ENCODE assay signal across 11 cellular contexts in the genomic region with DNA sequence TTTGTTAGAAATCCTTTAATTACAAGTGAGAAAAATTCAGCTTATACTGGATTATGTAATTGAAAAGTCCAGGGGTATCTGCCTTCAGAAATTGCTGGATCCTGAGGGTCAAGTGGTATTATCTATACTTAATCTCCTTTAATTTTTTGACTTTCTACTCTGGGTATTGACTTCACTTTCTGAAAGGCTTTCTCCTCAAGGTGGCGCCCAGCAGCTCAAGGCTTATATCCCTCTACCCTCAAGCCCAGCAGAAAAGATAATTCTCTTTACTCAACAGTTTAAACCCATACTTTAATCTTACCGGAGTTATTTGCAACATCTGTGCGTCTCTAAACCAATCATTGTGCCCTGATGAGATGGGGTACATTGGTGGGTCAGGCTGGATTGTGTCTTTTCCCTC.
DNase-seq lines count a peak whose midpoint lies in the region; ATAC-seq and TF ChIP-seq lines count a peak whose summit lies in the region.
"Had no signal": no experiment of that assay in that cellular context is flagged by ENCODE, and none has a peak within 500 bp of the region (broad histone marks: within the 10 kb centered on the region; RNA-seq: fewer than 3 reads in every experiment).

No MANE protein-coding gene starts in this region.

- H3K27ac Mint-ChIP-seq in activated CD4-positive, alpha-beta T cell treated with anti-CD3 and anti-CD28 coated beads, Interleukin-2, amount 10 ng/mL, durations not matched to agents 7 days and 5 days = no peak overlapping the region
- H3K27ac Mint-ChIP-seq in T-cell = no peak overlapping the region
- H3K27ac Mint-ChIP-seq: mesothelial cell of epicardium had no signal

- TF ChIP-seq CTCF in cardiac fibroblast (IDR thresholded peaks at IDR 0.05; ENCODE audit: low read depth, low read length) = peak; percentile 56
- TF ChIP-seq CTCF in lower lobe of right lung (IDR thresholded peaks at IDR 0.05) = no peak

- H3K27ac ChIP-seq in lower lobe of right lung = no peak overlapping the region
- H3K27ac ChIP-seq: KMS-11 had no signal

- no peaks in the 10 kb centered on the region for H3K36me3 Mint-ChIP-seq in activated CD4-positive, alpha-beta T cell treated with anti-CD3 and anti-CD28 coated beads, Interleukin-2, amount 10 ng/mL, durations not matched to agents 7 days and 5 days (ENCODE audit: low read depth)
- H3K36me3 Mint-ChIP-seq in T-cell = no peaks in the 10 kb centered on the region
- H3K36me3 Mint-ChIP-seq: mesothelial cell of epicardium had no signal

- H3K4me3 Mint-ChIP-seq in activated CD4-positive, alpha-beta T cell treated with anti-CD3 and anti-CD28 coated beads, Interleukin-2, amount 10 ng/mL, durations not matched to agents 7 days and 5 days = no peak overlapping the region
- H3K4me3 Mint-ChIP-seq in T-cell = no peak overlapping the region
- H3K4me3 Mint-ChIP-seq: mesothelial cell of epicardium had no signal

- ATAC-seq in lower lobe of right lung = no peak
- no peak for ATAC-seq in T-cell (replicated peaks in 1 of 4)

- CTCF ChIA-PET in activated CD4-positive, alpha-beta T cell treated with anti-CD3 and anti-CD28 coated beads, Interleukin-2, amount 10 ng/mL, durations not matched to agents 7 days and 5 days (lab: Charles Lee) = interaction anchor here (1.0 kb wide), 1 partner anchor 172 kb away, joined by 4 read pairs; no protein-coding TSS in a partner anchor
- CTCF ChIA-PET in T-cell (lab: Charles Lee) = interaction anchor here (0.5 to 1.4 kb wide), 7 partner anchors 12 to 690 kb away, joined by 3 to 5 read pairs (median 3); no protein-coding TSS in a partner anchor

- H3K36me3 ChIP-seq in MG63 (no peaks in the 10 kb centered on the region), lower lobe of right lung (no peaks in the 10 kb centered on the region)

- no peak overlapping the region for H3K4me3 ChIP-seq in MG63
- H3K4me3 ChIP-seq in cardiac fibroblast (replicated peaks in 1 of 2; ENCODE audit: low read depth in 2 of 2, low read length in 2 of 2) = no peak overlapping the region
- no peak overlapping the region for H3K4me3 ChIP-seq in lower lobe of right lung

- POLR2A ChIA-PET in activated CD4-positive, alpha-beta T cell treated with anti-CD3 and anti-CD28 coated beads, Interleukin-2, amount 10 ng/mL, durations not matched to agents 7 days and 5 days (lab: Charles Lee) = no interaction called here
- POLR2A ChIA-PET in T-cell (lab: Charles Lee) = interaction anchor here in 1 of 2 donors (0.7 kb wide), 1 partner anchor 233 kb away, joined by 4 read pairs; no protein-coding TSS in a partner anchor

- H3K4me1 ChIP-seq in lower lobe of right lung = no peaks in the 10 kb centered on the region

- H3K9me3 ChIP-seq in MG63 (no peaks in the 10 kb centered on the region), lower lobe of right lung (no peaks in the 10 kb centered on the region)

- peak; percentile 19 for DNase-seq in activated CD4-positive, alpha-beta T cell treated with anti-CD3 and anti-CD28 coated beads for 48 hours
- no peak for DNase-seq in activated CD4-positive, alpha-beta T cell treated with anti-CD3 and anti-CD28 coated beads, Interleukin-2, amount 10 ng/mL, durations not matched to agents 7 days and 5 days
- DNase-seq in MG63 (peak; percentile 1), cardiac fibroblast (ENCODE audit: low read depth in 2 of 2) (peak; percentile 48 to 52), renal cortical epithelial cell (ENCODE audit: low read depth) (peak; percentile 33), lower lobe of right lung (no peak), T-cell (no peak), NCI-H187 treated with DMSO at 0.1 percent for 48 hours (lab: John Stamatoyannopoulos, UW) (no peak)
- DNase-seq: activated effector memory CD4-positive, alpha-beta T cell treated with Interleukin-2 at 50 U/mL for 16 hours had no signal

- no peaks in the 10 kb centered on the region for H3K27me3 ChIP-seq in MG63
- no peaks in the 10 kb centered on the region for H3K27me3 ChIP-seq in lower lobe of right lung (ENCODE audit: low read depth)

- no peaks in the 10 kb centered on the region for H3K9me3 Mint-ChIP-seq in activated CD4-positive, alpha-beta T cell treated with anti-CD3 and anti-CD28 coated beads, Interleukin-2, amount 10 ng/mL, durations not matched to agents 7 days and 5 days
- H3K9me3 Mint-ChIP-seq in T-cell = no peaks in the 10 kb centered on the region
- H3K9me3 Mint-ChIP-seq: mesothelial cell of epicardium had no signal

- intact Hi-C loops in lower lobe of right lung (cut with DNase I) = no loop called here

- peaks cover 4% of the 10 kb centered on the region for H3K27me3 Mint-ChIP-seq in activated CD4-positive, alpha-beta T cell treated with anti-CD3 and anti-CD28 coated beads, Interleukin-2, amount 10 ng/mL, durations not matched to agents 7 days and 5 days
- H3K27me3 Mint-ChIP-seq in T-cell = peaks cover 0 to 8% of the 10 kb centered on the region in 2 donors

- peaks cover 4% of the 10 kb centered on the region for H3K4me1 Mint-ChIP-seq in activated CD4-positive, alpha-beta T cell treated with anti-CD3 and anti-CD28 coated beads, Interleukin-2, amount 10 ng/mL, durations not matched to agents 7 days and 5 days
- peaks cover 0 to 2% (median 0%) of the 10 kb centered on the region in 3 donors for H3K4me1 Mint-ChIP-seq in T-cell

Comparison
In these comparisons a context has a peak if more than half of its experiments do, and no peak if none do; other contexts are left out.
1. DNase-seq: peak in activated CD4-positive, alpha-beta T cell treated with anti-CD3 and anti-CD28 coated beads for 48 hours (single experiment), MG63 (single experiment), cardiac fibroblast (2 of 2) and renal cortical epithelial cell (single experiment); none in activated CD4-positive, alpha-beta T cell treated with anti-CD3 and anti-CD28 coated beads, Interleukin-2, amount 10 ng/mL, durations not matched to agents 7 days and 5 days (single experiment), lower lobe of right lung (single experiment), T-cell (0 of 34) and NCI-H187 treated with DMSO at 0.1 percent for 48 hours (single experiment).